Comparison of ENCODE assay signal across 11 cellular contexts in the genomic region with DNA sequence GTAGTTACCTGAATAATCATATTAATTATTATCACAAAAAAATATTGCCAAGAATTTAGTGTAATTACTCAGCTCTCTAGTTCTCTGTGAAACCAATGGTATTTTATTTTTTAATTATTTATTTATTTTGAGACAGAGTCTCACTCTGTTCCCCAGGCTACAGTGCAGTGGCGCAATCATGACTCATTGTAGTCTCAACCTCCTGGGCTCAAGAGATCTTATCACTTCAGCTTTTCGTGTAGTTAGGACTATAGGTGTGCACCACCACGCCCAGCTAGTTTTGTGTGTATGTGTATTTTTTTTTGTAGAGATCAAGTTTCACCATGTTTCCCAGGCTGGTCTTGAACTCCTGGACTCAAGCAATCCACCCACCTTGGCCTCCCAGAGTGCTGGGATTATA.
DNase-seq lines count a peak whose midpoint lies in the region; ATAC-seq and TF ChIP-seq lines count a peak whose summit lies in the region.
"Had no signal": no experiment of that assay in that cellular context is flagged by ENCODE, and none has a peak within 500 bp of the region (broad histone marks: within the 10 kb centered on the region; RNA-seq: fewer than 3 reads in every experiment).

No MANE protein-coding gene starts in this region.

- no peak for TF ChIP-seq POLR2A in gastroesophageal sphincter (IDR thresholded peaks at IDR 0.05)
- TF ChIP-seq POLR2A in suprapubic skin (IDR thresholded peaks at IDR 0.05): no peak

- peak; percentile 51 for ATAC-seq in gastroesophageal sphincter

- WGBS in gastroesophageal sphincter (ENCODE audit: low coverage in 1 of 2), 2 donors: 67 to 79% methylated on average over 2 to 3 of the region's 3 CpGs
- 60% methylated on average over 3 of the region's 3 CpGs for WGBS in suprapubic skin

- H3K27me3 ChIP-seq in gastroesophageal sphincter (no peaks in the 10 kb centered on the region), suprapubic skin (no peaks in the 10 kb centered on the region)

- no peaks in the 10 kb centered on the region for H3K4me1 ChIP-seq in gastroesophageal sphincter
- H3K4me1 ChIP-seq in suprapubic skin: peaks cover 16% of the 10 kb centered on the region

- H3K36me3 ChIP-seq in gastroesophageal sphincter (no peaks in the 10 kb centered on the region), suprapubic skin (no peaks in the 10 kb centered on the region)

- DNase-seq in HT-29 (ENCODE audit: low spot score): peak; percentile 2
- peak; percentile 75 for DNase-seq in amniotic epithelial cell (ENCODE audit: low read depth)
- no peak for DNase-seq in suprapubic skin (ENCODE audit: low spot score in 2 of 2)
- no peak for DNase-seq in cerebellar nuclear complex (lab: John Stamatoyannopoulos, UW)
- no peak for DNase-seq in cerebellum (ENCODE audit: low spot score)
- no peak for DNase-seq in AG08396 (ENCODE audit: low spot score)
- DNase-seq: activated CD4-positive, alpha-beta T cell treated with anti-CD3 and anti-CD28 coated beads, Interleukin-2, amount 50 U/mL, for 1 hour; DMS 273 treated with DMSO at 0.1 percent for 48 hours; NCI-H1092 treated with DMSO at 0.1 percent for 48 hours; stimulated activated CD4-positive, alpha-beta T cell treated with anti-CD3 and anti-CD28 coated beads, Interleukin-12 subunit alpha, Interleukin-12 subunit beta, amount 100 ng/mL, for 4 hours had no signal

- TF ChIP-seq EP300 in gastroesophageal sphincter (IDR thresholded peaks at IDR 0.05) (no peak), suprapubic skin (IDR thresholded peaks at IDR 0.05) (no peak)

- TF ChIP-seq CTCF in gastroesophageal sphincter (IDR thresholded peaks at IDR 0.05): no peak
- no peak for TF ChIP-seq CTCF in suprapubic skin (IDR thresholded peaks at IDR 0.05)

- H3K9me3 ChIP-seq in gastroesophageal sphincter: no peaks in the 10 kb centered on the region
- no peaks in the 10 kb centered on the region for H3K9me3 ChIP-seq in suprapubic skin

- no peak overlapping the region for H3K27ac ChIP-seq in gastroesophageal sphincter
- H3K27ac ChIP-seq in suprapubic skin: peak overlapping the region; percentile 59

- no peak overlapping the region for H3K4me3 ChIP-seq in gastroesophageal sphincter
- no peak overlapping the region for H3K4me3 ChIP-seq in suprapubic skin

Comparison
In these comparisons a context has a peak if more than half of its experiments do, and no peak if none do; other contexts are left out.
1. DNase-seq: peak in HT-29 (single experiment) and amniotic epithelial cell (single experiment); none in suprapubic skin (0 of 2), cerebellar nuclear complex (0 of 2), cerebellum (single experiment) and AG08396 (single experiment).